In genomic region chr4:113955411-113955810, GRCh38 we compare ENCODE assay signal across 20 cellular contexts. TPM values are rescaled to one million over a fixed set of nuclear protein-coding genes. Genes with fewer than 3 reads are reported as not detected.
"Had no signal": no experiment of that assay in that cellular context is flagged by ENCODE, and none has a peak within 500 bp of the region (broad histone marks: within the 10 kb centered on the region; RNA-seq: fewer than 3 reads in every experiment).

No MANE protein-coding gene starts in this region.

- H3K27me3 ChIP-seq: body of pancreas, colonic mucosa, esophagus squamous epithelium, foreskin keratinocyte, transverse colon, vagina had no signal

- H3K27ac ChIP-seq: body of pancreas, colonic mucosa, foreskin keratinocyte, skin epidermis, transverse colon, vagina had no signal

- H3K36me3 Mint-ChIP-seq: activated naive CD8-positive, alpha-beta T cell treated with anti-CD3 and anti-CD28 coated beads for 36 hours had no signal

- DNase-seq: activated CD4-positive, alpha-beta T cell treated with anti-CD3 and anti-CD28 coated beads, Interleukin-2, amount 10 ng/mL, durations not matched to agents 7 days and 5 days; activated CD4-positive, CD25-positive, alpha-beta regulatory T cell; activated naive CD8-positive, alpha-beta T cell treated with anti-CD3 and anti-CD28 coated beads for 36 hours; amygdala; body of pancreas; caudate nucleus; colonic mucosa; esophagus squamous epithelium; foreskin keratinocyte; glutamatergic neuron; kidney glomerular epithelial cell; mesendoderm; nucleus accumbens; stimulated activated CD4-positive, alpha-beta T cell treated with anti-CD3 and anti-CD28 coated beads, Interleukin-4, amount 100 ng/mL, for 4 hours; stimulated activated CD8-positive, alpha-beta memory T cell treated with anti-CD3 and anti-CD28 coated beads, Interleukin-4, amount 100 ng/mL, for 48 hours; stimulated activated naive CD8-positive, alpha-beta T cell treated with anti-CD3 and anti-CD28 coated beads, Interleukin-15, Interleukin-2, amounts not matched to agents 100 U/mL and 50 U/mL, for 24 hours; transverse colon had no signal

- H3K9me3 Mint-ChIP-seq: activated CD4-positive, alpha-beta T cell treated with anti-CD3 and anti-CD28 coated beads, Interleukin-2, amount 10 ng/mL, durations not matched to agents 7 days and 5 days; activated naive CD8-positive, alpha-beta T cell treated with anti-CD3 and anti-CD28 coated beads for 36 hours; nephron had no signal

- ATAC-seq: body of pancreas; foreskin keratinocyte; stimulated activated naive CD8-positive, alpha-beta T cell treated with anti-CD3 and anti-CD28 coated beads, Interleukin-15, Interleukin-2, amounts not matched to agents 100 U/mL and 50 U/mL, for 24 hours had no signal

- H3K27ac Mint-ChIP-seq: activated CD4-positive, alpha-beta T cell treated with anti-CD3 and anti-CD28 coated beads, Interleukin-2, amount 10 ng/mL, durations not matched to agents 7 days and 5 days; activated naive CD8-positive, alpha-beta T cell treated with anti-CD3 and anti-CD28 coated beads for 36 hours; nephron had no signal

- H3K9me3 ChIP-seq: body of pancreas, colonic mucosa, esophagus squamous epithelium, transverse colon, vagina had no signal

- H3K4me3 ChIP-seq: body of pancreas, colonic mucosa, esophagus squamous epithelium, skin epidermis, transverse colon, vagina had no signal

- H3K4me3 Mint-ChIP-seq: activated CD4-positive, alpha-beta T cell treated with anti-CD3 and anti-CD28 coated beads, Interleukin-2, amount 10 ng/mL, durations not matched to agents 7 days and 5 days; activated naive CD8-positive, alpha-beta T cell treated with anti-CD3 and anti-CD28 coated beads for 36 hours; nephron had no signal

- H3K36me3 ChIP-seq: colonic mucosa, esophagus squamous epithelium, transverse colon, vagina had no signal

RNA-seq across cellular contexts. Expression of gene ARSJ, which starts 24.0 kb away (rescaled TPM):
- total RNA-seq: activated CD4-positive, alpha-beta T cell treated with anti-CD3 and anti-CD28 coated beads, Interleukin-2, amount 10 ng/mL, durations not matched to agents 7 days and 5 days; activated naive CD8-positive, alpha-beta T cell treated with anti-CD3 and anti-CD28 coated beads for 36 hours had no signal
